8 cellular contexts compared by ENCODE assay signal in genomic region chr17:21573961-21574610, GRCh38.
DNase-seq lines count a peak whose midpoint lies in the region; ATAC-seq and TF ChIP-seq lines count a peak whose summit lies in the region.

No MANE protein-coding gene starts in this region.

- POLR2A ChIA-PET in AG04449 (lab: Yijun Ruan, JAX), result no interaction called here

- H3K27me3 ChIP-seq in SJSA1 (replicated peaks), result no peaks in the 10 kb centered on the region
- no peaks in the 10 kb centered on the region for H3K27me3 ChIP-seq in testis

- H3K9me3 ChIP-seq in SJSA1 (replicated peaks) (no peaks in the 10 kb centered on the region), testis (no peaks in the 10 kb centered on the region)

- H3K4me1 Mint-ChIP-seq in central memory CD8-positive, alpha-beta T cell, result peaks cover 6% of the 10 kb centered on the region

- H3K27me3 Mint-ChIP-seq in central memory CD8-positive, alpha-beta T cell, result peaks cover 30% of the 10 kb centered on the region

- H3K4me3 ChIP-seq in AG04449 (ENCODE audit: low read depth, low read length) (peak overlapping the region; percentile 66), SJSA1 (peak overlapping the region; percentile 29), testis (peak overlapping the region; percentile 57 to 80)

- ATAC-seq in central memory CD8-positive, alpha-beta T cell (replicated peaks; ENCODE audit: extremely low read depth, poor library complexity, severe bottlenecking), result peak; percentile 43
- ATAC-seq in HG02970 (IDR thresholded peaks at IDR 0.05; ENCODE audit: low FRiP score, unreplicated experiment), result no peak
- no peak for ATAC-seq in GM19397 (IDR thresholded peaks at IDR 0.05; ENCODE audit: unreplicated experiment)

- peaks cover 5% of the 10 kb centered on the region for H3K36me3 Mint-ChIP-seq in central memory CD8-positive, alpha-beta T cell (ENCODE audit: insufficient read depth)

- H3K4me1 ChIP-seq in SJSA1 (replicated peaks), result peaks cover 6% of the 10 kb centered on the region
- no peaks in the 10 kb centered on the region for H3K4me1 ChIP-seq in testis

- no peaks in the 10 kb centered on the region for H3K9me3 Mint-ChIP-seq in central memory CD8-positive, alpha-beta T cell

- H3K27ac ChIP-seq in SJSA1 (no peak overlapping the region), testis (no peak overlapping the region)

- DNase-seq in AG04449 (ENCODE audit: low read depth, low spot score), result peak; percentile 10
- peak; percentile 67 to 81 for DNase-seq in SJSA1 (ENCODE audit: low read depth in 1 of 2, low spot score in 2 of 2)
- no peak for DNase-seq in central memory CD8-positive, alpha-beta T cell (ENCODE audit: low spot score in 2 of 2)
- peak; percentile 68 for DNase-seq in midbrain (lab: John Stamatoyannopoulos, UW)
- DNase-seq in testis, result peak; percentile 89
- no peak for DNase-seq in GDM1 (lab: John Stamatoyannopoulos, UW)

- 30 to 33% methylated on average over 19 to 31 of the region's 39 CpGs for WGBS in testis, 2 donors

- CTCF ChIA-PET in AG04449 (lab: Yijun Ruan, JAX), result no interaction called here

- H3K36me3 ChIP-seq in SJSA1 (no peaks in the 10 kb centered on the region), testis (ENCODE audit: low read depth, missing control alignments) (no peaks in the 10 kb centered on the region)

- no peak overlapping the region for H3K27ac Mint-ChIP-seq in central memory CD8-positive, alpha-beta T cell (ENCODE audit: low read depth)

- TF ChIP-seq POLR2A in testis (IDR thresholded peaks at IDR 0.05), result no peak

- no peak for TF ChIP-seq CTCF in AG04449 (IDR thresholded peaks at IDR 0.05; ENCODE audit: insufficient read depth, low read length, missing control alignments)
- TF ChIP-seq CTCF in testis (IDR thresholded peaks at IDR 0.05), result no peak

- H3K4me3 Mint-ChIP-seq in central memory CD8-positive, alpha-beta T cell, result peak overlapping the region; percentile 54

- intact Hi-C loops in testis (cut with DNase I; ENCODE audit: low total_unique reads), result no loop called here

Comparison
In these comparisons a context has a peak if more than half of its experiments do, and no peak if none do; other contexts are left out.
1. DNase-seq: peak in AG04449 (single experiment), SJSA1 (2 of 2), midbrain (single experiment) and testis (single experiment); none in central memory CD8-positive, alpha-beta T cell (0 of 2) and GDM1 (single experiment).
2. Peak in every context shown above with its lines, with median percentiles within 50 percentile points of each other: H3K4me3 ChIP-seq.